20 cellular contexts compared by ENCODE assay signal in genomic region chr9:126287467-126287866, GRCh38. TPM values are rescaled to one million over a fixed set of nuclear protein-coding genes. Genes with fewer than 3 reads are reported as not detected.
DNase-seq lines count a peak whose midpoint lies in the region; TF ChIP-seq lines count a peak whose summit lies in the region.
"Had no signal": no experiment of that assay in that cellular context is flagged by ENCODE, and none has a peak within 500 bp of the region (broad histone marks: within the 10 kb centered on the region; RNA-seq: fewer than 3 reads in every experiment).

No MANE protein-coding gene starts in this region.

- 85% methylated on average over 4 of the region's 4 CpGs for WGBS in smooth muscle cell (ENCODE audit: low lambda C conversion rate)

- H2AFZ ChIP-seq in smooth muscle cell (ENCODE audit: low read depth): peak overlapping the region; percentile 24
- H2AFZ ChIP-seq: GM23248 had no signal

- H3K4me1 Mint-ChIP-seq in nephron progenitor cell: peaks cover 16% of the 10 kb centered on the region
- no peaks in the 10 kb centered on the region for H3K4me1 Mint-ChIP-seq in activated CD4-positive, alpha-beta T cell treated with anti-CD3 and anti-CD28 coated beads, Interleukin-2, amount 10 ng/mL, durations not matched to agents 7 days and 5 days
- H3K4me1 Mint-ChIP-seq: B cell; CD4-positive, CD25-positive, alpha-beta regulatory T cell had no signal

- no peak overlapping the region for H3K4me3 Mint-ChIP-seq in nephron progenitor cell
- H3K4me3 Mint-ChIP-seq in activated CD4-positive, alpha-beta T cell treated with anti-CD3 and anti-CD28 coated beads, Interleukin-2, amount 10 ng/mL, durations not matched to agents 7 days and 5 days: no peak overlapping the region
- H3K4me3 Mint-ChIP-seq: B cell; CD4-positive, CD25-positive, alpha-beta regulatory T cell; CD8-positive, alpha-beta T cell; H9 had no signal

- H3K9me3 ChIP-seq in smooth muscle cell (replicated peaks; ENCODE audit: low read depth): peaks cover 3% of the 10 kb centered on the region
- H3K9me3 ChIP-seq: BLaER1 had no signal

- no peak overlapping the region for H3K27ac ChIP-seq in smooth muscle cell (ENCODE audit: low read depth)
- H3K27ac ChIP-seq: 22Rv1, BLaER1, C4-2B, GM23248 had no signal

- H3K36me3 Mint-ChIP-seq in nephron progenitor cell (ENCODE audit: low read depth): no peaks in the 10 kb centered on the region
- no peaks in the 10 kb centered on the region for H3K36me3 Mint-ChIP-seq in activated CD4-positive, alpha-beta T cell treated with anti-CD3 and anti-CD28 coated beads, Interleukin-2, amount 10 ng/mL, durations not matched to agents 7 days and 5 days (ENCODE audit: low read depth)
- H3K36me3 Mint-ChIP-seq: CD4-positive, CD25-positive, alpha-beta regulatory T cell; CD8-positive, alpha-beta T cell had no signal

- no peaks in the 10 kb centered on the region for H3F3A ChIP-seq in smooth muscle cell (ENCODE audit: low read depth)

- no peaks in the 10 kb centered on the region for H3K36me3 ChIP-seq in smooth muscle cell (ENCODE audit: low read depth)
- H3K36me3 ChIP-seq: BLaER1 had no signal

- H3K4me3 ChIP-seq in smooth muscle cell: no peak overlapping the region
- H3K4me3 ChIP-seq: BLaER1, GM12878, GM23248 had no signal

- peaks cover 4% of the 10 kb centered on the region for H3K27me3 Mint-ChIP-seq in nephron progenitor cell (ENCODE audit: low read depth, poor library complexity)
- H3K27me3 Mint-ChIP-seq in activated CD4-positive, alpha-beta T cell treated with anti-CD3 and anti-CD28 coated beads, Interleukin-2, amount 10 ng/mL, durations not matched to agents 7 days and 5 days: peaks cover 9% of the 10 kb centered on the region

- no peak overlapping the region for H3K4me2 ChIP-seq in smooth muscle cell
- H3K4me2 ChIP-seq: BLaER1 had no signal

- DNase-seq in activated effector memory CD4-positive, alpha-beta T cell treated with anti-CD3 and anti-CD28 coated beads, Interleukin-2, amount 50 U/mL, for 16 hours: peak; percentile 8
- no peak for DNase-seq in activated effector memory CD4-positive, alpha-beta T cell treated with Interleukin-2 at 50 U/mL for 16 hours
- DNase-seq in nephron progenitor cell (no peak), smooth muscle cell (lab: John Stamatoyannopoulos, UW; ENCODE audit: unreplicated experiment) (no peak), LoVo (ENCODE audit: low spot score) (no peak)
- DNase-seq in activated CD4-positive, alpha-beta T cell treated with anti-CD3 and anti-CD28 coated beads, Interleukin-2, amount 10 ng/mL, durations not matched to agents 7 days and 5 days: no peak
- DNase-seq in effector CD4-positive, alpha-beta T cell: no peak
- DNase-seq: CD4-positive, CD25-positive, alpha-beta regulatory T cell; CD8-positive, alpha-beta T cell; DMS 273 treated with DMSO at 0.1 percent for 48 hours; DMS79; EL; GDM1; GM23248; H9 had no signal

- H3K79me2 ChIP-seq in smooth muscle cell (ENCODE audit: low read depth): no peaks in the 10 kb centered on the region

- POLR2A ChIA-PET in activated CD4-positive, alpha-beta T cell treated with anti-CD3 and anti-CD28 coated beads, Interleukin-2, amount 10 ng/mL, durations not matched to agents 7 days and 5 days (lab: Charles Lee): no interaction called here

- no peak overlapping the region for H3K9ac ChIP-seq in smooth muscle cell (ENCODE audit: low read depth)
- H3K9ac ChIP-seq: BLaER1, GM23248 had no signal

- no peaks in the 10 kb centered on the region for H3K4me1 ChIP-seq in smooth muscle cell (ENCODE audit: low read depth)
- H3K4me1 ChIP-seq: BLaER1 had no signal

- H3K27me3 ChIP-seq in smooth muscle cell (ENCODE audit: low read depth): no peaks in the 10 kb centered on the region
- H3K27me3 ChIP-seq: BLaER1 had no signal

- CTCF ChIA-PET in activated CD4-positive, alpha-beta T cell treated with anti-CD3 and anti-CD28 coated beads, Interleukin-2, amount 10 ng/mL, durations not matched to agents 7 days and 5 days (lab: Charles Lee): no interaction called here

- H3K9me3 Mint-ChIP-seq in nephron progenitor cell: peaks cover 4% of the 10 kb centered on the region
- H3K9me3 Mint-ChIP-seq in activated CD4-positive, alpha-beta T cell treated with anti-CD3 and anti-CD28 coated beads, Interleukin-2, amount 10 ng/mL, durations not matched to agents 7 days and 5 days: peaks cover 4% of the 10 kb centered on the region

- no peak for TF ChIP-seq CTCF in nephron progenitor cell (IDR thresholded peaks at IDR 0.05)
- no peak for TF ChIP-seq CTCF in smooth muscle cell (IDR thresholded peaks at IDR 0.05; ENCODE audit: borderline replicate concordance, insufficient read depth, poor library complexity, severe bottlenecking)

- peak overlapping the region; percentile 51 for H3K27ac Mint-ChIP-seq in nephron progenitor cell
- H3K27ac Mint-ChIP-seq in activated CD4-positive, alpha-beta T cell treated with anti-CD3 and anti-CD28 coated beads, Interleukin-2, amount 10 ng/mL, durations not matched to agents 7 days and 5 days: no peak overlapping the region
- H3K27ac Mint-ChIP-seq: B cell; CD4-positive, CD25-positive, alpha-beta regulatory T cell; CD8-positive, alpha-beta T cell; H9 had no signal

- no peaks in the 10 kb centered on the region for H4K20me1 ChIP-seq in smooth muscle cell (ENCODE audit: low read depth)
- H4K20me1 ChIP-seq: BLaER1 had no signal

RNA-seq across cellular contexts. Expression of gene MVB12B, which starts 39.2 kb away (rescaled TPM):
- total RNA-seq in smooth muscle cell: 4.3 and 6.9 TPM in 2 replicates
- 5.4 and 7.8 TPM in 2 replicates for polyA plus RNA-seq in smooth muscle cell
- total RNA-seq in activated CD4-positive, alpha-beta T cell treated with anti-CD3 and anti-CD28 coated beads, Interleukin-2, amount 10 ng/mL, durations not matched to agents 7 days and 5 days: 1 to 10 TPM; 7.3 to 7.6 TPM
- polyA plus RNA-seq: GM12878 had no signal
